In the genomic region with DNA sequence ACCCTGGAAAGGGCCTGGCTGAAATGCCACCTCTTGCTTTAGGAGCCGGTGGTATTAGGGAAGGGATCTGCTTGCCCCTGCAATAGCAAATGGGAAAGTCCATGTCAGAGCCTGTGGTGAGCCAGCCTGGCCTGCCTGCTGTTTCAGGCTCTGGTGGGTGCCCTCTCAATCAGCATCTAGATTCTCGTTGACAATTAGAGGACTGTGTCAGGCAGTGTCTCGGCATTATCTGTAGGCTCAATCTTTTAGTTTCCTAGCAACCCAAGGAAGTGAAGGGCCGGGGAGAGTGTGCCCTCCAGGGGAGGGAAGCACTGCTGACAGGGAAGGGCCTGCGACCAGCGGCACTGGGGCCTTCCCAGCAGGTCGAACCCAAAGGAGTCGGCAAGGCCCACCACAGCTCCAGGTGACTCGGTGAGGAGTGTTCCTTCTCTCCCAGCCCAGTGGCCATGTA, we compare ENCODE assay signal across 18 cellular contexts. TPM values are rescaled to one million over a fixed set of nuclear protein-coding genes. Genes with fewer than 3 reads are reported as not detected.
DNase-seq lines count a peak whose midpoint lies in the region; TF ChIP-seq lines count a peak whose summit lies in the region.
"Had no signal": no experiment of that assay in that cellular context is flagged by ENCODE, and none has a peak within 500 bp of the region (broad histone marks: within the 10 kb centered on the region; RNA-seq: fewer than 3 reads in every experiment).

No MANE protein-coding gene starts in this region.

- H3K27me3 ChIP-seq in BE2C (no peaks in the 10 kb centered on the region), endodermal cell (ENCODE audit: control insufficient read depth, insufficient read depth, low read length, poor library complexity, severe bottlenecking) (no peaks in the 10 kb centered on the region), parathyroid adenoma (ENCODE audit: control insufficient read depth, insufficient read depth, low read length) (no peaks in the 10 kb centered on the region), esophagus muscularis mucosa (no peaks in the 10 kb centered on the region)
- H3K27me3 ChIP-seq: body of pancreas, SJCRH30 had no signal

- H3K4me1 ChIP-seq in BE2C (peaks cover 21% of the 10 kb centered on the region), endodermal cell (ENCODE audit: control insufficient read depth, insufficient read depth, low read length) (no peaks in the 10 kb centered on the region), parathyroid adenoma (peaks cover 3% of the 10 kb centered on the region), esophagus muscularis mucosa (peaks cover 0 to 2% (median 0%) of the 10 kb centered on the region in 4 donors)
- H3K4me1 ChIP-seq: body of pancreas, SJCRH30 had no signal

- H3K4me1 Mint-ChIP-seq in IgD-negative memory B cell (peaks cover 0 to 4% (median under 1%) of the 10 kb centered on the region in 3 donors), endodermal cell (no peaks in the 10 kb centered on the region)

- H3K9me3 Mint-ChIP-seq in IgD-negative memory B cell (no peaks in the 10 kb centered on the region), endodermal cell (no peaks in the 10 kb centered on the region)
- H3K9me3 Mint-ChIP-seq: T-helper 2 cell treated with Interferon-gamma antibody and Interleukin-4, amounts not matched to agents 5 μg/mL and 100 μg/mL, for 36 hours had no signal

- H3K9me3 ChIP-seq in BE2C (no peaks in the 10 kb centered on the region), endodermal cell (ENCODE audit: control insufficient read depth, low read length) (no peaks in the 10 kb centered on the region), parathyroid adenoma (ENCODE audit: control insufficient read depth, low read length) (no peaks in the 10 kb centered on the region), esophagus muscularis mucosa (no peaks in the 10 kb centered on the region)
- H3K9me3 ChIP-seq: body of pancreas, SJCRH30 had no signal

- H3K4me3 Mint-ChIP-seq in IgD-negative memory B cell: no peak overlapping the region
- H3K4me3 Mint-ChIP-seq in endodermal cell: no peak overlapping the region
- H3K4me3 Mint-ChIP-seq: T-helper 2 cell treated with Interferon-gamma antibody and Interleukin-4, amounts not matched to agents 5 μg/mL and 100 μg/mL, for 36 hours had no signal

- H3K4me3 ChIP-seq in BE2C (ENCODE audit: low read depth, low read length) (no peak overlapping the region), endodermal cell (ENCODE audit: low read length) (no peak overlapping the region), parathyroid adenoma (ENCODE audit: low read depth, low read length) (no peak overlapping the region), esophagus muscularis mucosa (no peak overlapping the region)
- H3K4me3 ChIP-seq: body of pancreas, GM12878, SJCRH30, smooth muscle cell had no signal

- peaks cover 17% of the 10 kb centered on the region for H3K36me3 Mint-ChIP-seq in IgD-negative memory B cell
- H3K36me3 Mint-ChIP-seq in endodermal cell (ENCODE audit: low read depth): peaks cover 84% of the 10 kb centered on the region

- no peaks in the 10 kb centered on the region for H3K79me2 ChIP-seq in parathyroid adenoma

- DNase-seq in BE2C: peak; percentile 67
- DNase-seq in endodermal cell: no peak
- no peak for DNase-seq in G401 (ENCODE audit: low spot score)
- DNase-seq in superior temporal gyrus (ENCODE audit: extremely low spot score): no peak
- no peak for DNase-seq in esophagus muscularis mucosa (ENCODE audit: extremely low spot score)
- DNase-seq: activated naive CD4-positive, alpha-beta T cell; body of pancreas; Calu3; GF-D8; NCI-H187 treated with DMSO at 0.1 percent for 48 hours; NCI-H524 treated with DMSO at 0.1 percent for 48 hours; SJCRH30; stimulated activated CD4-positive, alpha-beta T cell treated with anti-CD3 and anti-CD28 coated beads, Interleukin-4, amount 100 ng/mL, for 4 hours had no signal

- no peak for TF ChIP-seq POLR2A in esophagus muscularis mucosa (IDR thresholded peaks at IDR 0.05; ENCODE audit: low read depth)

- peak; percentile 54 for TF ChIP-seq CTCF in BE2C (IDR thresholded peaks at IDR 0.05; ENCODE audit: low read depth, low read length)
- TF ChIP-seq CTCF in endodermal cell (conservative IDR thresholded peaks at IDR 0.05): peak; percentile 56
- TF ChIP-seq CTCF in parathyroid adenoma (IDR thresholded peaks at IDR 0.05): peak; percentile 21
- TF ChIP-seq CTCF in esophagus muscularis mucosa (IDR thresholded peaks at IDR 0.05): no peak

- intact Hi-C loops in esophagus muscularis mucosa (cut with DNase I): no loop called here

- H3K9ac ChIP-seq in endodermal cell (ENCODE audit: extremely low read depth, low read length, poor library complexity, severe bottlenecking) (no peak overlapping the region), parathyroid adenoma (no peak overlapping the region)

- H3K27ac Mint-ChIP-seq in IgD-negative memory B cell (peak overlapping the region in 2 of 3 donors; percentile 23 to 53), endodermal cell (peak overlapping the region; percentile 44)
- H3K27ac Mint-ChIP-seq: T-helper 2 cell treated with Interferon-gamma antibody and Interleukin-4, amounts not matched to agents 5 μg/mL and 100 μg/mL, for 36 hours had no signal

- no peak overlapping the region for H2AFZ ChIP-seq in parathyroid adenoma

- no peaks in the 10 kb centered on the region for H3K27me3 Mint-ChIP-seq in IgD-negative memory B cell
- no peaks in the 10 kb centered on the region for H3K27me3 Mint-ChIP-seq in endodermal cell (ENCODE audit: insufficient read depth)

- in situ Hi-C loops in G401 (cut with HindIII; ENCODE audit: low sequenced_read_pairs): no loop called here

- H3K4me2 ChIP-seq in parathyroid adenoma (ENCODE audit: low read length): peak overlapping the region; percentile 31
- H3K4me2 ChIP-seq: smooth muscle cell had no signal

- H3K36me3 ChIP-seq in BE2C (peaks cover 82% of the 10 kb centered on the region), endodermal cell (ENCODE audit: control insufficient read depth, insufficient read depth, low read length) (peaks cover 90% of the 10 kb centered on the region), parathyroid adenoma (ENCODE audit: control insufficient read depth, insufficient read depth, low read length) (no peaks in the 10 kb centered on the region), esophagus muscularis mucosa (peaks cover 92 to 100% (median 100%) of the 10 kb centered on the region in 4 donors)

- peak overlapping the region; percentile 37 for H3K27ac ChIP-seq in endodermal cell (ENCODE audit: low read depth, low read length)
- H3K27ac ChIP-seq in parathyroid adenoma: no peak overlapping the region
- no peak overlapping the region for H3K27ac ChIP-seq in esophagus muscularis mucosa (replicated peaks in 1 of 4)
- H3K27ac ChIP-seq: body of pancreas, SJCRH30 had no signal

- no peak for TF ChIP-seq EP300 in esophagus muscularis mucosa (IDR thresholded peaks at IDR 0.05)

- WGBS in endodermal cell (ENCODE audit: insufficient coverage in 1 of 2, insufficient read length in 1 of 2), 2 experiments: 80 to 82% methylated on average over 8 to 9 of the region's 9 CpGs
- 72% methylated on average over 4 of the region's 9 CpGs for WGBS in esophagus muscularis mucosa

RNA-seq across cellular contexts. Expression of a gene that starts 42.1 kb away (rescaled TPM):
- 57.2 TPM for polyA plus RNA-seq in BE2C (2012; ENCODE audit: insufficient read depth, insufficient read length, low read depth)
- polyA plus RNA-seq in IgD-negative memory B cell: 88.7 TPM
- total RNA-seq in endodermal cell (10 to 100 TPM; 66.5 to 81.1 TPM), esophagus muscularis mucosa (10 to 100 TPM; 35.7 to 81.3 (median 59.2) TPM)
- polyA plus RNA-seq in endodermal cell (2013, experiment 1 of 2): 51.9 TPM
- polyA plus RNA-seq in endodermal cell (2013, experiment 2 of 2): 48.9 TPM
- 34.6 and 36.0 TPM in 2 replicates for total RNA-seq in G401 (2014; rRNA removed; shearing (Covaris generic))

Comparison
In these comparisons a context has a peak if more than half of its experiments do, and no peak if none do; other contexts are left out.
1. CTCF ChIP-seq: peak in BE2C (single experiment), endodermal cell (single experiment) and parathyroid adenoma (single experiment); none in esophagus muscularis mucosa (0 of 3).